In genomic region chr4:77819409-77819835, GRCh38 we compare ENCODE assay signal across 8 cellular contexts. TPM values are rescaled to one million over a fixed set of nuclear protein-coding genes. Genes with fewer than 3 reads are reported as not detected.
A peak's percentile ranks its signal among the peaks of the same experiment; 100 is the strongest.
DNase-seq lines count a peak whose midpoint lies in the region; ATAC-seq and TF ChIP-seq lines count a peak whose summit lies in the region.

No MANE protein-coding gene starts in this region.

- in situ Hi-C loops in G401 (cut with HindIII; ENCODE audit: low sequenced_read_pairs), result no loop called here

- peak overlapping the region; percentile 93 for H3K4me3 ChIP-seq in AG10803 (ENCODE audit: low read length)
- H3K4me3 ChIP-seq in skin epidermis, result peak overlapping the region; percentile 62 to 97 (median 84)

- POLR2A ChIA-PET in activated naive CD8-positive, alpha-beta T cell treated with anti-CD3 and anti-CD28 coated beads, Interleukin-2, amount 10 ng/mL, durations not matched to agents 7 days and 5 days (lab: Charles Lee), result interaction anchor here (0.7 to 7.1 kb wide), 17 partner anchors 10 to 1120 kb away, joined by 3 to 330 read pairs (median 5); partner anchors contain the start of genes MRPL1 and PAQR3

- H3K4me3 Mint-ChIP-seq in activated naive CD8-positive, alpha-beta T cell treated with anti-CD3 and anti-CD28 coated beads, Interleukin-2, amount 10 ng/mL, durations not matched to agents 7 days and 5 days, result peak overlapping the region; percentile 100

- peaks cover 47% of the 10 kb centered on the region for H3K4me1 Mint-ChIP-seq in activated naive CD8-positive, alpha-beta T cell treated with anti-CD3 and anti-CD28 coated beads, Interleukin-2, amount 10 ng/mL, durations not matched to agents 7 days and 5 days

- H3K9me3 Mint-ChIP-seq in activated naive CD8-positive, alpha-beta T cell treated with anti-CD3 and anti-CD28 coated beads, Interleukin-2, amount 10 ng/mL, durations not matched to agents 7 days and 5 days, result no peaks in the 10 kb centered on the region

- DNase-seq in AG10803 (ENCODE audit: low read depth), result no peak
- peak; percentile 84 for DNase-seq in activated naive CD8-positive, alpha-beta T cell treated with anti-CD3 and anti-CD28 coated beads, Interleukin-2, amount 10 ng/mL, durations not matched to agents 7 days and 5 days
- peak; percentile 9 for DNase-seq in hepatic stellate cell (ENCODE audit: low spot score)
- no peak for DNase-seq in NCI-H1694 treated with DMSO at 0.1 percent for 48 hours (lab: John Stamatoyannopoulos, UW)
- DNase-seq in G401 (ENCODE audit: low spot score), result no peak

- H3K36me3 Mint-ChIP-seq in activated naive CD8-positive, alpha-beta T cell treated with anti-CD3 and anti-CD28 coated beads, Interleukin-2, amount 10 ng/mL, durations not matched to agents 7 days and 5 days, result peaks cover 19% of the 10 kb centered on the region

- peak overlapping the region; percentile 100 for H3K27ac Mint-ChIP-seq in activated naive CD8-positive, alpha-beta T cell treated with anti-CD3 and anti-CD28 coated beads, Interleukin-2, amount 10 ng/mL, durations not matched to agents 7 days and 5 days

- no peak for TF ChIP-seq CTCF in AG10803 (conservative IDR thresholded peaks at IDR 0.05; ENCODE audit: low read length)

- no peaks in the 10 kb centered on the region for H3K27me3 Mint-ChIP-seq in activated naive CD8-positive, alpha-beta T cell treated with anti-CD3 and anti-CD28 coated beads, Interleukin-2, amount 10 ng/mL, durations not matched to agents 7 days and 5 days

- peak overlapping the region; percentile 90 to 100 (median 99) for H3K27ac ChIP-seq in skin epidermis

- ATAC-seq in GM19328 (IDR thresholded peaks at IDR 0.05; ENCODE audit: unreplicated experiment), result peak; percentile 12
- peak; percentile 14 for ATAC-seq in HG03439 (IDR thresholded peaks at IDR 0.05; ENCODE audit: unreplicated experiment)
- ATAC-seq in activated naive CD8-positive, alpha-beta T cell treated with anti-CD3 and anti-CD28 coated beads, Interleukin-2, amount 10 ng/mL, durations not matched to agents 7 days and 5 days (ENCODE audit: low read depth), result peak; percentile 5

RNA-seq across cellular contexts. Expression of gene CNOT6L, which starts 0.3 kb away (rescaled TPM):
- total RNA-seq in activated naive CD8-positive, alpha-beta T cell treated with anti-CD3 and anti-CD28 coated beads, Interleukin-2, amount 10 ng/mL, durations not matched to agents 7 days and 5 days, result 100 to 1,000 TPM; 160 to 164 TPM
- total RNA-seq in G401 (2014; rRNA removed; shearing (Covaris generic)), result 2.9 and 4.9 TPM in 2 replicates

RNA-seq across cellular contexts. Expression of gene MRPL1, which starts 43.2 kb away (rescaled TPM):
- 10 to 100 TPM; 21.4 to 29.6 TPM for total RNA-seq in activated naive CD8-positive, alpha-beta T cell treated with anti-CD3 and anti-CD28 coated beads, Interleukin-2, amount 10 ng/mL, durations not matched to agents 7 days and 5 days
- 42.8 and 51.7 TPM in 2 replicates for total RNA-seq in G401 (2014; rRNA removed; shearing (Covaris generic))

Comparison
In these comparisons a context has a peak if more than half of its experiments do, and no peak if none do; other contexts are left out.
1. DNase-seq: peak in activated naive CD8-positive, alpha-beta T cell treated with anti-CD3 and anti-CD28 coated beads, Interleukin-2, amount 10 ng/mL, durations not matched to agents 7 days and 5 days (single experiment) and hepatic stellate cell (single experiment); none in AG10803 (single experiment), NCI-H1694 treated with DMSO at 0.1 percent for 48 hours (single experiment) and G401 (single experiment).
2. RNA of gene CNOT6L, which starts 0.3 kb away (total RNA-seq): 160 to 164 TPM in activated naive CD8-positive, alpha-beta T cell treated with anti-CD3 and anti-CD28 coated beads, Interleukin-2, amount 10 ng/mL, durations not matched to agents 7 days and 5 days; 2.9 to 4.9 TPM in G401; every median in the first group is over 10 times any median in the second.
3. Peak in every context shown above with its lines, with median percentiles within 50 percentile points of each other: ATAC-seq.